1 cellular context compared by ENCODE assay signal in genomic region chr20:37344506-37345338, GRCh38.
A peak's percentile ranks its signal among the peaks of the same experiment; 100 is the strongest.
TF ChIP-seq lines count a peak whose summit lies in the region.

No MANE protein-coding gene starts in this region.

TF ChIP-seq in HepG2, 621 proteins besides CTCF, POLR2A, EP300 and RAD21 (continued from another document and continues in another):
- TF ChIP-seq ZNF275 (CRISPR knock-in tag; IDR thresholded peaks at IDR 0.05; ENCODE audit: borderline replicate concordance) (no peak; the same call in 1 of the 2 replicates), ZNF7 (CRISPR knock-in tag; IDR thresholded peaks at IDR 0.05) (no peak), ZNF577 (CRISPR knock-in tag; IDR thresholded peaks at IDR 0.05; ENCODE audit: borderline replicate concordance, low read depth) (peak; percentile 90; the same call in 1 of the 2 replicates), ZNF3 (CRISPR knock-in tag; IDR thresholded peaks at IDR 0.05) (peak; percentile 93), ZBTB46 (CRISPR knock-in tag; IDR thresholded peaks at IDR 0.05; ENCODE audit: borderline replicate concordance) (peak; percentile 86), IRF9 (CRISPR knock-in tag; IDR thresholded peaks at IDR 0.05; ENCODE audit: borderline replicate concordance) (peak; percentile 76; the same call in 1 of the 2 replicates), ZNF574 (CRISPR knock-in tag; IDR thresholded peaks at IDR 0.05) (no peak; the same call in 1 of the 2 replicates), MTA1 (CRISPR knock-in tag; IDR thresholded peaks at IDR 0.05; ENCODE audit: borderline replicate concordance) (peak; percentile 94), PCBP1 (IDR thresholded peaks at IDR 0.05; ENCODE audit: borderline replicate concordance, low read depth, low read length) (no peak), AGO1 (IDR thresholded peaks at IDR 0.05; ENCODE audit: low read depth, low read length, poor library complexity, severe bottlenecking) (no peak), ZNF687 (CRISPR knock-in tag; IDR thresholded peaks at IDR 0.05) (peak; percentile 85), ZNF350 (CRISPR knock-in tag; IDR thresholded peaks at IDR 0.05; ENCODE audit: borderline replicate concordance, low read depth) (peak; percentile 68; the same call in 1 of the 2 replicates), MAFG (CRISPR knock-in tag; IDR thresholded peaks at IDR 0.05) (no peak), ATF6 (CRISPR knock-in tag; conservative IDR thresholded peaks at IDR 0.05) (no peak), PLSCR1 (CRISPR knock-in tag; IDR thresholded peaks at IDR 0.05; ENCODE audit: borderline replicate concordance) (no peak), SAFB2 (CRISPR knock-in tag; IDR thresholded peaks at IDR 0.05; ENCODE audit: borderline replicate concordance, low read depth) (0 out of 2 replicates have a peak, but pooled peaks have one; percentile 85), RFXAP (CRISPR knock-in tag; IDR thresholded peaks at IDR 0.05; ENCODE audit: borderline replicate concordance) (0 out of 2 replicates have a peak, but pooled peaks have one; percentile 28), TARDBP (CRISPR knock-in tag; IDR thresholded peaks at IDR 0.05) (peak; percentile 95), ADNP (CRISPR knock-in tag; IDR thresholded peaks at IDR 0.05) (peak; percentile 98), JUND (CRISPR knock-in tag; IDR thresholded peaks at IDR 0.05) (peak; percentile 61; the same call in 1 of the 2 replicates), REST (IDR thresholded peaks at IDR 0.05; ENCODE audit: borderline replicate concordance in 1 of 2, low read depth in 1 of 2, low read length in 2 of 2) (no peak), TCF7L2 (IDR thresholded peaks at IDR 0.05; ENCODE audit: low read depth, low read length) (no peak), AHDC1 (CRISPR knock-in tag; IDR thresholded peaks at IDR 0.05; ENCODE audit: borderline replicate concordance) (no peak; the same call in 1 of the 2 replicates), ZFP36L2 (CRISPR knock-in tag; IDR thresholded peaks at IDR 0.05) (peak; percentile 78; the same call in 1 of the 2 replicates)
